12 cellular contexts compared by ENCODE assay signal in genomic region chr1:24966121-24966723, GRCh38. TPM values are rescaled to one million over a fixed set of nuclear protein-coding genes. Genes with fewer than 3 reads are reported as not detected.
A peak's percentile ranks its signal among the peaks of the same experiment; 100 is the strongest.
DNase-seq lines count a peak whose midpoint lies in the region; ATAC-seq, FAIRE-seq and TF ChIP-seq lines count a peak whose summit lies in the region.
"Had no signal": no experiment of that assay in that cellular context is flagged by ENCODE, and none has a peak within 500 bp of the region (broad histone marks: within the 10 kb centered on the region; RNA-seq: fewer than 3 reads in every experiment).

No MANE protein-coding gene starts in this region.

- peaks cover 11% of the 10 kb centered on the region for H3K9me1 ChIP-seq in IMR-90 (ENCODE audit: insufficient read depth, low read length)

- CTCF ChIA-PET in activated CD4-positive, alpha-beta T cell treated with anti-CD3 and anti-CD28 coated beads for 36 hours (lab: Charles Lee): interaction anchor here (0.7 to 9.4 kb wide), 9 partner anchors 10 to 153 kb away, joined by 3 to 96 read pairs (median 7); no protein-coding TSS in a partner anchor
- CTCF ChIA-PET in IMR-90 (lab: Yijun Ruan, JAX): interaction anchor here (1.3 kb wide), 1 partner anchor 135 kb away, joined by 3 read pairs; no protein-coding TSS in a partner anchor

- no peaks in the 10 kb centered on the region for H3K9me3 Mint-ChIP-seq in activated CD4-positive, alpha-beta T cell treated with anti-CD3 and anti-CD28 coated beads for 36 hours (ENCODE audit: low read depth)
- peaks cover 2% of the 10 kb centered on the region for H3K9me3 Mint-ChIP-seq in natural killer cell treated with Interleukin-12 subunit alpha and Interleukin-12 subunit beta and Interleukin-15 and Interleukin-18, amount 100 ng/mL, for 72 hours

- H3K4ac ChIP-seq in IMR-90 (ENCODE audit: low read depth, low read length): peak overlapping the region; percentile 82

- no peaks in the 10 kb centered on the region for H3K27me3 Mint-ChIP-seq in activated CD4-positive, alpha-beta T cell treated with anti-CD3 and anti-CD28 coated beads for 36 hours
- H3K27me3 Mint-ChIP-seq in natural killer cell treated with Interleukin-12 subunit alpha and Interleukin-12 subunit beta and Interleukin-15 and Interleukin-18, amount 100 ng/mL, for 72 hours: peaks cover 8% of the 10 kb centered on the region in 2 donors

- TF ChIP-seq RAD21 in IMR-90 (IDR thresholded peaks at IDR 0.05; ENCODE audit: low read length): no peak

- peak overlapping the region; percentile 41 for H2BK5ac ChIP-seq in IMR-90 (ENCODE audit: low read depth, low read length, poor library complexity, severe bottlenecking)

- H2AK9ac ChIP-seq in IMR-90 (replicated peaks; ENCODE audit: low read depth, low read length, poor library complexity): peak overlapping the region; percentile 9

- intact Hi-C loops in activated CD4-positive, alpha-beta T cell treated with anti-CD3 and anti-CD28 coated beads for 36 hours (cut with DNase I, micrococcal nuclease): loop anchor here in 1 of 2 experiments (1.0 to 5.0 kb wide), 9 partner anchors 25 to 1349 kb away; partner anchors contain the start of gene CLIC4
- intact Hi-C loops in IMR-90 (cut with micrococcal nuclease): no loop called here

- H3K14ac ChIP-seq in IMR-90 (replicated peaks; ENCODE audit: low read depth, low read length): peak overlapping the region; percentile 34; the same call in 1 of the 2 replicates

- no peak overlapping the region for H3K27ac ChIP-seq in IMR-90 (ENCODE audit: insufficient read depth, low read length)
- H3K27ac ChIP-seq: ascending aorta, thyroid gland had no signal

- no CpG with 5 or more reads among the region's 4 CpGs for WGBS in IMR-90 (ENCODE audit: extremely low coverage in 2 of 2, insufficient read length in 1 of 2), 2 experiments

- H3K27me3 ChIP-seq in IMR-90 (ENCODE audit: control insufficient read depth, insufficient read depth, low read length): peaks cover 10% of the 10 kb centered on the region; the same call in 1 of the 2 replicates
- H3K27me3 ChIP-seq: ascending aorta, thyroid gland had no signal

- H3K36me3 Mint-ChIP-seq in activated CD4-positive, alpha-beta T cell treated with anti-CD3 and anti-CD28 coated beads for 36 hours (ENCODE audit: low read depth): peaks cover 36% of the 10 kb centered on the region
- peaks cover 5% of the 10 kb centered on the region for H3K36me3 Mint-ChIP-seq in natural killer cell treated with Interleukin-12 subunit alpha and Interleukin-12 subunit beta and Interleukin-15 and Interleukin-18, amount 100 ng/mL, for 72 hours

- no peak for FAIRE-seq in H54 (lab: Jason Lieb, UNC)

- H3K9ac ChIP-seq in IMR-90 (ENCODE audit: low read depth, low read length): no peak overlapping the region

- peak overlapping the region; percentile 77 for H2BK20ac ChIP-seq in IMR-90 (ENCODE audit: low read depth, low read length)

- peak overlapping the region; percentile 9; the same call in 1 of the 2 replicates for H4K5ac ChIP-seq in IMR-90 (ENCODE audit: low read depth, low read length)

- no TSS peak for BruUV-seq in IMR-90 (replicated peaks; lab: Mats Ljungman, UMichigan)

- peaks cover 11% of the 10 kb centered on the region for H3K4me1 ChIP-seq in IMR-90 (ENCODE audit: control insufficient read depth, insufficient read depth, low read length)
- H3K4me1 ChIP-seq: ascending aorta, thyroid gland had no signal

- peak overlapping the region; percentile 83 for H2AK5ac ChIP-seq in IMR-90 (ENCODE audit: low read depth, low read length)

- peak overlapping the region; percentile 94 for H3K27ac Mint-ChIP-seq in activated CD4-positive, alpha-beta T cell treated with anti-CD3 and anti-CD28 coated beads for 36 hours
- H3K27ac Mint-ChIP-seq in natural killer cell treated with Interleukin-12 subunit alpha and Interleukin-12 subunit beta and Interleukin-15 and Interleukin-18, amount 100 ng/mL, for 72 hours: peak overlapping the region; percentile 95 to 98

- POLR2A ChIA-PET in activated CD4-positive, alpha-beta T cell treated with anti-CD3 and anti-CD28 coated beads for 36 hours (lab: Charles Lee): interaction anchor here (0.6 to 3.8 kb wide), 10 partner anchors 11 to 71 kb away, joined by 3 to 35 read pairs (median 3); partner anchors contain the start of gene RUNX3
- POLR2A ChIA-PET in IMR-90 (lab: Charles Lee; ENCODE audit: unreplicated experiment): no interaction called here

- H2AFZ ChIP-seq in IMR-90 (replicated peaks; ENCODE audit: low read length, poor library complexity): no peak overlapping the region

- TF ChIP-seq CTCF in IMR-90 (conservative IDR thresholded peaks at IDR 0.05; ENCODE audit: low read depth, low read length): no peak

- H2BK15ac ChIP-seq in IMR-90 (ENCODE audit: low read depth, low read length): peak overlapping the region; percentile 87; the same call in 2 of the 3 replicates

- dilution Hi-C loops in IMR-90 (cut with HindIII; ENCODE audit: low sequenced_read_pairs, unreplicated experiment): no loop called here

- no peak overlapping the region for H3K4me3 ChIP-seq in IMR-90 (ENCODE audit: insufficient read depth, low read depth, low read length)
- H3K4me3 ChIP-seq: ascending aorta, skin epidermis, thyroid gland had no signal

- TF ChIP-seq POLR2A in IMR-90 (IDR thresholded peaks at IDR 0.05; ENCODE audit: low read depth, low read length) (no peak), H54 (IDR thresholded peaks at IDR 0.05; ENCODE audit: low read depth, low read length) (no peak)

- ATAC-seq in activated CD4-positive, alpha-beta T cell treated with anti-CD3 and anti-CD28 coated beads for 36 hours: peak; percentile 5
- ATAC-seq in IMR-90 (ENCODE audit: low read depth) (no peak), GM21526 (IDR thresholded peaks at IDR 0.05; ENCODE audit: low FRiP score, unreplicated experiment) (no peak), left lobe of liver (no peak)
- peak in 1 of 2 donors; percentile 0 for ATAC-seq in natural killer cell treated with Interleukin-12 subunit alpha and Interleukin-12 subunit beta and Interleukin-15 and Interleukin-18, amount 100 ng/mL, for 72 hours

- H3K36me3 ChIP-seq in IMR-90 (ENCODE audit: control insufficient read depth, insufficient read depth, low read length): no peaks in the 10 kb centered on the region
- H3K36me3 ChIP-seq: ascending aorta, thyroid gland had no signal

- in situ Hi-C loops in IMR-90 (cut with MboI; ENCODE audit: low sequenced_read_pairs): no loop called here

- H3K23ac ChIP-seq in IMR-90 (ENCODE audit: low read depth, low read length): peak overlapping the region; percentile 13; the same call in 1 of the 2 replicates

- H3K4me3 Mint-ChIP-seq in activated CD4-positive, alpha-beta T cell treated with anti-CD3 and anti-CD28 coated beads for 36 hours: peak overlapping the region; percentile 94
- peak overlapping the region; percentile 96 for H3K4me3 Mint-ChIP-seq in natural killer cell treated with Interleukin-12 subunit alpha and Interleukin-12 subunit beta and Interleukin-15 and Interleukin-18, amount 100 ng/mL, for 72 hours

- peak; percentile 75 for DNase-seq in activated CD4-positive, alpha-beta T cell treated with anti-CD3 and anti-CD28 coated beads for 36 hours
- DNase-seq in activated CD4-positive, alpha-beta T cell treated with anti-CD3 and anti-CD28 coated beads, Interleukin-2, amount 50 U/mL, for 4 hours: no peak
- no peak for DNase-seq in IMR-90
- peak; percentile 75 to 76 for DNase-seq in activated T-cell treated with anti-CD3 and anti-CD28 coated beads, Interleukin-2, amount 50 U/mL, for 48 hours
- DNase-seq in natural killer cell treated with Interleukin-12 subunit alpha and Interleukin-12 subunit beta and Interleukin-15 and Interleukin-18, amount 100 ng/mL, for 72 hours (ENCODE audit: low spot score): peak; percentile 68
- DNase-seq in H54 (ENCODE audit: insufficient read length, low spot score): no peak
- no peak for DNase-seq in left lobe of liver (ENCODE audit: low spot score)
- DNase-seq: NCI-H1092 treated with DMSO at 0.1 percent for 48 hours, thyroid gland had no signal

- no peaks in the 10 kb centered on the region for H3K9me3 ChIP-seq in IMR-90 (ENCODE audit: control insufficient read depth, insufficient read depth, low read length)
- H3K9me3 ChIP-seq: ascending aorta, thyroid gland had no signal

- no peak overlapping the region for H3K56ac ChIP-seq in IMR-90 (ENCODE audit: extremely low read depth, insufficient read depth, low read length)

- peak overlapping the region; percentile 73 for H2BK120ac ChIP-seq in IMR-90 (ENCODE audit: low read depth, low read length)

- H3K4me1 Mint-ChIP-seq in activated CD4-positive, alpha-beta T cell treated with anti-CD3 and anti-CD28 coated beads for 36 hours: peaks cover 73% of the 10 kb centered on the region
- peaks cover 61 to 70% of the 10 kb centered on the region in 2 donors for H3K4me1 Mint-ChIP-seq in natural killer cell treated with Interleukin-12 subunit alpha and Interleukin-12 subunit beta and Interleukin-15 and Interleukin-18, amount 100 ng/mL, for 72 hours (ENCODE audit: low read depth in 2 of 2)

- H4K8ac ChIP-seq in IMR-90 (ENCODE audit: low read depth in 2 of 2, low read length in 2 of 2): peak overlapping the region; percentile 2 to 31; a peak in 1 of 4 replicates

- H3K4me2 ChIP-seq in IMR-90 (ENCODE audit: low read depth, low read length): no peak overlapping the region

- H3K18ac ChIP-seq in IMR-90 (ENCODE audit: low read depth, low read length): peak overlapping the region; percentile 41; the same call in 1 of the 2 replicates

- 0 out of 4 replicates have a peak, but pooled peaks cover 0 to 3% of the 10 kb centered on the region in 2 experiments for H3K79me1 ChIP-seq in IMR-90 (ENCODE audit: low read depth in 1 of 2, low read length in 2 of 2)

- peak overlapping the region; percentile 88 for H4K91ac ChIP-seq in IMR-90 (ENCODE audit: insufficient read depth, low read depth, low read length)

- H4K20me1 ChIP-seq in IMR-90 (ENCODE audit: insufficient read depth, low read length): no peaks in the 10 kb centered on the region

TF ChIP-seq in IMR-90, 13 proteins besides CTCF, POLR2A, EP300 and RAD21 (continues in another document):
- TF ChIP-seq RFX5 (IDR thresholded peaks at IDR 0.05; ENCODE audit: low read depth, low read length) (no peak), FOS (IDR thresholded peaks at IDR 0.05; ENCODE audit: low read depth, low read length) (no peak)

RNA-seq across cellular contexts. Expression of gene RUNX3, which starts 36.1 kb away (rescaled TPM):
- total RNA-seq in activated CD4-positive, alpha-beta T cell treated with anti-CD3 and anti-CD28 coated beads for 36 hours: 100 to 1,000 TPM; 156 to 167 TPM
- total RNA-seq in IMR-90 (2012; rRNA removed) (not detected in 2 replicates), left lobe of liver (0.86 TPM)
- polyA plus RNA-seq in IMR-90 (2012; rRNA removed): 0.07 TPM in 2 replicates
- 0.01 and 0.04 TPM in 2 replicates for polyA plus RNA-seq in IMR-90 (2012; cell fraction: cytosol; rRNA removed)
- polyA plus RNA-seq in IMR-90 (2012; cell fraction: nucleus; rRNA removed; ENCODE audit: low replicate concordance): 0.02 TPM in 1 of 2 replicates, not detected in the other
- total RNA-seq in natural killer cell treated with Interleukin-12 subunit alpha and Interleukin-12 subunit beta and Interleukin-15 and Interleukin-18, amount 100 ng/mL, for 72 hours: 100 to 1,000 TPM; 177 to 186 TPM

Comparison
In these comparisons a context has a peak if more than half of its experiments do, and no peak if none do; other contexts are left out.
1. DNase-seq: peak in activated CD4-positive, alpha-beta T cell treated with anti-CD3 and anti-CD28 coated beads for 36 hours (single experiment), activated T-cell treated with anti-CD3 and anti-CD28 coated beads, Interleukin-2, amount 50 U/mL, for 48 hours (2 of 2) and natural killer cell treated with Interleukin-12 subunit alpha and Interleukin-12 subunit beta and Interleukin-15 and Interleukin-18, amount 100 ng/mL, for 72 hours (single experiment); none in activated CD4-positive, alpha-beta T cell treated with anti-CD3 and anti-CD28 coated beads, Interleukin-2, amount 50 U/mL, for 4 hours (0 of 2), IMR-90 (single experiment), H54 (single experiment) and left lobe of liver (single experiment).
2. RNA of gene RUNX3, which starts 36.1 kb away (total RNA-seq): 177 to 186 TPM in natural killer cell treated with Interleukin-12 subunit alpha and Interleukin-12 subunit beta and Interleukin-15 and Interleukin-18, amount 100 ng/mL, for 72 hours and 156 to 167 TPM in activated CD4-positive, alpha-beta T cell treated with anti-CD3 and anti-CD28 coated beads for 36 hours; 0.86 TPM in left lobe of liver (single experiment) and not detected in IMR-90; every median in the first group is over 10 times any median in the second.